ENCODE assay signal across 8 cellular contexts in the genomic region with DNA sequence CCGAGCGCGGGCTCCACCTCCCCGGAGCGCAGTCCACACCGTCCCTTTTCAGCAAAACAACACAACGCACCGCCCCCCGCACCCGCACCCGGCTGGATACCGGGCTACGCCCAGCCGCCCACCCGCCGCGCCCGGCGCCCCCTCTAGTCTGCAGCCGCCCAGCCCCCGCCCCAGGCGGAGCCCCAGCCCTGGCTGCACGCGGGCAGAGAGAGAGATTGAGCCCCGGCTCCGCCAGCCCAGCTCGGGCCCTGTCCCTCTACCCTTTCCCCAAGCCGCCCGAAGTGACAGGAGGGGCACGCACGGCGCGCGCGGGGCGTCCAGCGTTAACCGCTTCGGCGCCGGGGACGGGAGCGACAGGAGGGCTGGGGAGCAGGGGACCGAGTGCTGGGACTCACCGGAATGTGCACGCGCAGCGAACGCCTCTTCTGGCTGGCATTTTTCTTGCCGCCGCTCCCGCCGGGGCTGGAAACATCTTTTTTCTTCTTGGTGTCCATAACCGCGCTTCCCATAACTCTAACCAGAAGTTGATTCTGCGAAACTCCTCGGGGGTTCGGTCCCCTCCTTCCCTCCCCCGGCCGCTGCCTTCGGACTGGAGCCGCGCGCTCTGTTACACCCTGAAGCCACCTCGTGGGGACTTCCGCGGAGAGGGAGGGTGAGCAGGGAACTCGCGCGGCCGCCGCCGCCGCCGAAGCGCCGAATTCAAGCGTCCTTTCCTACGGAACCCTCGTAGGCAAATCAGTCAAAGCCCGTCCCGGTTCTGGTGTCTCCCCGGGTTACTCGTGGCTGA. TPM values are rescaled to one million over a fixed set of nuclear protein-coding genes. Genes with fewer than 3 reads are reported as not detected.
DNase-seq lines count a peak whose midpoint lies in the region; ATAC-seq and TF ChIP-seq lines count a peak whose summit lies in the region.

No MANE protein-coding gene starts in this region.

- DNase-seq in CD8-positive, alpha-beta memory T cell = peak; percentile 58 to 84 (median 63)
- no peak for DNase-seq in OCI-LY7 (ENCODE audit: low spot score)
- peak; percentile 90 for DNase-seq in activated effector memory CD4-positive, alpha-beta T cell treated with anti-CD3 and anti-CD28 coated beads, Interleukin-2, amount 50 U/mL, for 16 hours
- DNase-seq in occipital lobe (lab: John Stamatoyannopoulos, UW) = peak; percentile 50
- peak; percentile 21 for DNase-seq in superior temporal gyrus (ENCODE audit: extremely low spot score)

- H3K36me3 Mint-ChIP-seq in CD8-positive, alpha-beta memory T cell = peaks cover 0 to 13% (median 0%) of the 10 kb centered on the region in 3 donors

- peak in 1 of 2 donors; percentile 39 for TF ChIP-seq POLR2A in gastroesophageal sphincter (IDR thresholded peaks at IDR 0.05)

- H4K20me1 ChIP-seq in OCI-LY7 (ENCODE audit: insufficient read depth, low read length) = no peaks in the 10 kb centered on the region

- POLR2A ChIA-PET in CD8-positive, alpha-beta memory T cell (lab: Charles Lee) = interaction anchor here (1.0 to 2.4 kb wide), 4 partner anchors 59 to 357 kb away, joined by 3 to 10 read pairs (median 6); a partner anchor contains a TSS
- POLR2A ChIA-PET in OCI-LY7 (lab: Charles Lee) = no interaction called here

- peak overlapping the region; percentile 64 for H3K27ac ChIP-seq in CD8-positive, alpha-beta memory T cell (ENCODE audit: low read depth, low read length)
- H3K27ac ChIP-seq in OCI-LY7 (ENCODE audit: low read depth, low read length, poor library complexity, severe bottlenecking) (no peak overlapping the region), gastroesophageal sphincter (peak overlapping the region; percentile 7 to 93 (median 92))

- H3K79me2 ChIP-seq in OCI-LY7 (ENCODE audit: insufficient read depth, low read depth, low read length) = no peaks in the 10 kb centered on the region

- H3K4me2 ChIP-seq in OCI-LY7 (ENCODE audit: low read length) = peak overlapping the region; percentile 28

- 0% methylated on average over 5 of the region's 84 CpGs; no CpG with 5 or more reads in 1 of the 2 donors for WGBS in gastroesophageal sphincter (ENCODE audit: low coverage in 1 of 2), 2 donors

- H3K9me2 ChIP-seq in OCI-LY7 (ENCODE audit: insufficient read depth, low read length) = no peaks in the 10 kb centered on the region

- peak overlapping the region; percentile 86 to 98 (median 92) for H3K27ac Mint-ChIP-seq in CD8-positive, alpha-beta memory T cell

- no TSS peak for BruUV-seq in OCI-LY7 (replicated peaks; lab: Mats Ljungman, UMichigan)

- no peaks in the 10 kb centered on the region for H3K9me3 ChIP-seq in CD8-positive, alpha-beta memory T cell (ENCODE audit: low read length)
- H3K9me3 ChIP-seq in OCI-LY7 (ENCODE audit: low read length) (no peaks in the 10 kb centered on the region), gastroesophageal sphincter (no peaks in the 10 kb centered on the region)

- peak; percentile 42 for ATAC-seq in HG02642 (IDR thresholded peaks at IDR 0.05; ENCODE audit: poor library complexity, unreplicated experiment)
- ATAC-seq in gastroesophageal sphincter = peak; percentile 74
- ATAC-seq in HG03025 (IDR thresholded peaks at IDR 0.05; ENCODE audit: low FRiP score, unreplicated experiment) = no peak

- H3K27me3 Mint-ChIP-seq in CD8-positive, alpha-beta memory T cell = peaks cover 0 to 2% of the 10 kb centered on the region in 2 donors

- H3K4me1 Mint-ChIP-seq in CD8-positive, alpha-beta memory T cell = peaks cover 17 to 34% (median 26%) of the 10 kb centered on the region in 3 donors

- no peaks in the 10 kb centered on the region for H3K27me3 ChIP-seq in CD8-positive, alpha-beta memory T cell (ENCODE audit: insufficient read depth, low read length, poor library complexity, severe bottlenecking)
- H3K27me3 ChIP-seq in gastroesophageal sphincter = no peaks in the 10 kb centered on the region

- TF ChIP-seq CTCF in OCI-LY7 (conservative IDR thresholded peaks at IDR 0.05; ENCODE audit: low read length) = no peak
- no peak for TF ChIP-seq CTCF in gastroesophageal sphincter (IDR thresholded peaks at IDR 0.05)

- H3K4me1 ChIP-seq in CD8-positive, alpha-beta memory T cell (ENCODE audit: insufficient read depth, low read length) = peaks cover 12% of the 10 kb centered on the region
- H3K4me1 ChIP-seq in OCI-LY7 (ENCODE audit: insufficient read depth, low read length, poor library complexity, severe bottlenecking) = no peaks in the 10 kb centered on the region
- peaks cover 0 to 27% (median 11%) of the 10 kb centered on the region in 3 donors for H3K4me1 ChIP-seq in gastroesophageal sphincter

- H3K4me3 ChIP-seq in CD8-positive, alpha-beta memory T cell (ENCODE audit: low read length) = peak overlapping the region; percentile 98
- H3K4me3 ChIP-seq in OCI-LY7 (ENCODE audit: low read depth, low read length, poor library complexity, severe bottlenecking) (peak overlapping the region; percentile 38), gastroesophageal sphincter (peak overlapping the region; percentile 63 to 90)

- H3K9me3 Mint-ChIP-seq in CD8-positive, alpha-beta memory T cell = no peaks in the 10 kb centered on the region

- intact Hi-C loops in OCI-LY7 (cut with micrococcal nuclease; ENCODE audit: unreplicated experiment) = no loop called here

- H2AFZ ChIP-seq in OCI-LY7 (ENCODE audit: low read length) = no peak overlapping the region

- no peaks in the 10 kb centered on the region for H3K36me3 ChIP-seq in CD8-positive, alpha-beta memory T cell (ENCODE audit: insufficient read depth, low read length)
- H3K36me3 ChIP-seq in OCI-LY7 (ENCODE audit: insufficient read depth, low read length) = no peaks in the 10 kb centered on the region
- no peaks in the 10 kb centered on the region for H3K36me3 ChIP-seq in gastroesophageal sphincter

- CTCF ChIA-PET in CD8-positive, alpha-beta memory T cell (lab: Charles Lee) = interaction anchor here (0.9 to 2.5 kb wide), 5 partner anchors 37 to 1395 kb away, joined by 3 to 10 read pairs (median 4); no protein-coding TSS in a partner anchor
- CTCF ChIA-PET in OCI-LY7 (lab: Charles Lee; ENCODE audit: unreplicated experiment) = no interaction called here

- H3K4me3 Mint-ChIP-seq in CD8-positive, alpha-beta memory T cell = peak overlapping the region; percentile 93 to 100 (median 96)

- no peak for TF ChIP-seq EP300 in gastroesophageal sphincter (IDR thresholded peaks at IDR 0.05)

RNA-seq across cellular contexts. Expression of a gene that starts 0.6 kb away (rescaled TPM):
- 10 to 100 TPM; 23.1 to 27.2 TPM for total RNA-seq in CD8-positive, alpha-beta memory T cell
- polyA plus RNA-seq in CD8-positive, alpha-beta memory T cell = 31.4 TPM
- total RNA-seq in OCI-LY7 (2014; rRNA removed; shearing (Covaris generic)) = 1.1 and 1.2 TPM in 2 replicates
- total RNA-seq in OCI-LY7 (2022) = 5.1 and 5.8 TPM in 2 replicates
- 10 to 100 TPM; 48.9 to 89.0 (median 75.7) TPM for total RNA-seq in gastroesophageal sphincter
- total RNA-seq in occipital lobe = 32.9 TPM

Comparison
In these comparisons a context has a peak if more than half of its experiments do, and no peak if none do; other contexts are left out.
1. H3K4me3 ChIP-seq: peak in every context shown above with its lines; median percentile 98 in CD8-positive, alpha-beta memory T cell; 76 in gastroesophageal sphincter; 38 in OCI-LY7.